ENCODE assay signal across 1 cellular context in genomic region chr5:10310841-10311570, GRCh38.
A peak's percentile ranks its signal among the peaks of the same experiment; 100 is the strongest.
TF ChIP-seq lines count a peak whose summit lies in the region.
"Not testable (repeated sequence)": the region's sequence is repeated elsewhere in the genome, so short reads cannot be mapped to it uniquely, and the experiment has no call there.

No MANE protein-coding gene starts in this region.

TF ChIP-seq in A549, 52 proteins besides CTCF, POLR2A, EP300 and RAD21:
- not testable (repeated sequence) for TF ChIP-seq FOSL2 (IDR thresholded peaks at IDR 0.05)
- peak; percentile 52 for TF ChIP-seq FOSL2 (CRISPR knock-in tag; IDR thresholded peaks at IDR 0.05)
